ENCODE assay signal across 1 cellular context in genomic region chr1:11681071-11681771, GRCh38.
TF ChIP-seq lines count a peak whose summit lies in the region.

Gene MAD2L2 (minus strand): TSS chr1:11681148. CDS start chr1:11680601, 547 bp downstream.

TF ChIP-seq in HEK293, 187 proteins besides CTCF, POLR2A, EP300 and RAD21 (continued from another document):
- peak; percentile 92 for TF ChIP-seq PRDM10 (tag by site-specific recombination; IDR thresholded peaks at IDR 0.05)
- 0 out of 2 replicates have a peak, but pooled peaks have one; percentile 30 for TF ChIP-seq ZSCAN18 (tag by site-specific recombination; IDR thresholded peaks at IDR 0.05)
- peak; percentile 76 for TF ChIP-seq GLIS2 (tag by site-specific recombination; IDR thresholded peaks at IDR 0.05)
- TF ChIP-seq ZNF169 (tag by site-specific recombination; IDR thresholded peaks at IDR 0.05) = no peak
- no peak for TF ChIP-seq ZBTB49 (tag by site-specific recombination; IDR thresholded peaks at IDR 0.05; ENCODE audit: low read depth)
- TF ChIP-seq ZBTB11 (tag by site-specific recombination; conservative IDR thresholded peaks at IDR 0.05; ENCODE audit: low read depth) = peak; percentile 72; the same call in 1 of the 2 replicates
- no peak for TF ChIP-seq MYNN (tag by site-specific recombination; IDR thresholded peaks at IDR 0.05; ENCODE audit: borderline replicate concordance)
- no peak for TF ChIP-seq ZNF138 (tag by site-specific recombination; IDR thresholded peaks at IDR 0.05; ENCODE audit: borderline replicate concordance)
- TF ChIP-seq ZNF16 (tag by site-specific recombination; IDR thresholded peaks at IDR 0.05; ENCODE audit: low read depth) = no peak
- TF ChIP-seq ZNF664 (tag by site-specific recombination; IDR thresholded peaks at IDR 0.05) = no peak
- no peak for TF ChIP-seq ZNF548 (tag by site-specific recombination; IDR thresholded peaks at IDR 0.05)
- 0 out of 2 replicates have a peak, but pooled peaks have one; percentile 22 for TF ChIP-seq HIC1 (tag by site-specific recombination; IDR thresholded peaks at IDR 0.05)
- peak; percentile 96 for TF ChIP-seq KLF9 (tag by site-specific recombination; IDR thresholded peaks at IDR 0.05; ENCODE audit: low read depth)
- peak; percentile 91 for TF ChIP-seq EGR2 (tag by site-specific recombination; IDR thresholded peaks at IDR 0.05; ENCODE audit: low read depth)
- peak; percentile 7; the same call in 1 of the 2 replicates for TF ChIP-seq PRDM1 (tag by site-specific recombination; IDR thresholded peaks at IDR 0.05)
- peak; percentile 87 for TF ChIP-seq SP3 (tag by site-specific recombination; IDR thresholded peaks at IDR 0.05)
- peak; percentile 97 for TF ChIP-seq KLF10 (tag by site-specific recombination; IDR thresholded peaks at IDR 0.05)
- TF ChIP-seq ZNF18 (tag by site-specific recombination; IDR thresholded peaks at IDR 0.05) = no peak
- TF ChIP-seq HOXA7 (CRISPR knock-in tag; IDR thresholded peaks at IDR 0.05; ENCODE audit: borderline replicate concordance) = no peak
- TF ChIP-seq AEBP2 (tag by site-specific recombination; IDR thresholded peaks at IDR 0.05; ENCODE audit: borderline replicate concordance) = no peak
TF ChIP-seq in HEK293: peak in this region for 34.
